In genomic region chr6:163285689-163286088, GRCh38 we compare ENCODE assay signal across 18 cellular contexts.
"Had no signal": no experiment of that assay in that cellular context is flagged by ENCODE, and none has a peak within 500 bp of the region (broad histone marks: within the 10 kb centered on the region; RNA-seq: fewer than 3 reads in every experiment).

No MANE protein-coding gene starts in this region.

- H3K27me3 ChIP-seq: left lung, ovary, sigmoid colon, spleen, tibial artery had no signal

- H3K27ac ChIP-seq: left lung, ovary, spleen, tibial artery had no signal

- H3K4me3 Mint-ChIP-seq: activated CD4-positive, alpha-beta memory T cell treated with anti-CD3 and anti-CD28 coated beads for 36 hours; activated naive CD8-positive, alpha-beta T cell; effector memory CD8-positive, alpha-beta T cell; naive B cell; stimulated activated memory B cell treated with anti-CD40 and anti-IgM and Interleukin-4, amounts not matched to agents 10 μg/mL and 1 μg/mL and 100 μg/mL, for 72 hours; T-helper 2 cell treated with Interferon-gamma antibody and Interleukin-4, amounts not matched to agents 5 μg/mL and 100 μg/mL, for 36 hours had no signal

- H3K4me3 ChIP-seq: left lung, mucosa of descending colon, ovary, sigmoid colon, spleen, tibial artery had no signal

- H3K9me3 Mint-ChIP-seq: activated CD4-positive, alpha-beta memory T cell treated with anti-CD3 and anti-CD28 coated beads for 36 hours; effector memory CD8-positive, alpha-beta T cell; stimulated activated memory B cell treated with anti-CD40 and anti-IgM and Interleukin-4, amounts not matched to agents 10 μg/mL and 1 μg/mL and 100 μg/mL, for 72 hours; T-helper 2 cell treated with Interferon-gamma antibody and Interleukin-4, amounts not matched to agents 5 μg/mL and 100 μg/mL, for 36 hours had no signal

- H3K4me1 Mint-ChIP-seq: naive B cell; stimulated activated memory B cell treated with anti-CD40 and anti-IgM and Interleukin-4, amounts not matched to agents 10 μg/mL and 1 μg/mL and 100 μg/mL, for 72 hours had no signal

- H3K27ac Mint-ChIP-seq: activated CD4-positive, alpha-beta memory T cell treated with anti-CD3 and anti-CD28 coated beads for 36 hours; activated naive CD8-positive, alpha-beta T cell; effector memory CD8-positive, alpha-beta T cell; naive B cell; stimulated activated memory B cell treated with anti-CD40 and anti-IgM and Interleukin-4, amounts not matched to agents 10 μg/mL and 1 μg/mL and 100 μg/mL, for 72 hours; T-helper 2 cell treated with Interferon-gamma antibody and Interleukin-4, amounts not matched to agents 5 μg/mL and 100 μg/mL, for 36 hours had no signal

- ATAC-seq: effector memory CD8-positive, alpha-beta T cell; left lung; mucosa of descending colon; stimulated activated memory B cell treated with anti-CD40 and anti-IgM and Interleukin-4, amounts not matched to agents 10 μg/mL and 1 μg/mL and 100 μg/mL, for 72 hours had no signal

- H3K36me3 Mint-ChIP-seq: activated CD4-positive, alpha-beta memory T cell treated with anti-CD3 and anti-CD28 coated beads for 36 hours; activated naive CD8-positive, alpha-beta T cell; naive B cell; stimulated activated memory B cell treated with anti-CD40 and anti-IgM and Interleukin-4, amounts not matched to agents 10 μg/mL and 1 μg/mL and 100 μg/mL, for 72 hours had no signal

- H3K36me3 ChIP-seq: left lung, ovary, sigmoid colon, spleen, tibial artery had no signal

- DNase-seq: activated CD4-positive, alpha-beta memory T cell treated with anti-CD3 and anti-CD28 coated beads for 36 hours; activated T-cell treated with anti-CD3 and anti-CD28 coated beads for 4 hours; dermis blood vessel endothelial cell; effector memory CD8-positive, alpha-beta T cell; foreskin fibroblast; glutamatergic neuron; left lung; mammary epithelial cell; mucosa of descending colon; naive B cell; ovary; sigmoid colon; spleen; stimulated activated CD4-positive, alpha-beta T cell treated with anti-CD3 and anti-CD28 coated beads, Interleukin-4, amount 100 ng/mL, for 4 hours; tibial artery had no signal

- H3K9me3 ChIP-seq: left lung, mucosa of descending colon, ovary, sigmoid colon, spleen, tibial artery had no signal

- H3K4me1 ChIP-seq: left lung, sigmoid colon, spleen, tibial artery had no signal
